Comparison of ENCODE assay signal across 31 cellular contexts in genomic region chr4:95129036-95129435, GRCh38.
DNase-seq lines count a peak whose midpoint lies in the region; ATAC-seq and TF ChIP-seq lines count a peak whose summit lies in the region.
"Had no signal": no experiment of that assay in that cellular context is flagged by ENCODE, and none has a peak within 500 bp of the region (broad histone marks: within the 10 kb centered on the region; RNA-seq: fewer than 3 reads in every experiment).

No MANE protein-coding gene starts in this region.

- H2AK9ac ChIP-seq in IMR-90 (replicated peaks; ENCODE audit: low read depth, low read length, poor library complexity): no peak overlapping the region

- CTCF ChIA-PET in IMR-90 (lab: Yijun Ruan, JAX): interaction anchor here (0.6 kb wide), 1 partner anchor 15 kb away, joined by 3 read pairs; no protein-coding TSS in a partner anchor
- CTCF ChIA-PET in OCI-LY7 (lab: Charles Lee; ENCODE audit: unreplicated experiment): no interaction called here

- H3K4me1 ChIP-seq in IMR-90 (ENCODE audit: control insufficient read depth, insufficient read depth, low read length) (peaks cover 3% of the 10 kb centered on the region), smooth muscle cell (ENCODE audit: low read depth) (peaks cover 11% of the 10 kb centered on the region), OCI-LY7 (ENCODE audit: insufficient read depth, low read length, poor library complexity, severe bottlenecking) (no peaks in the 10 kb centered on the region)
- H3K4me1 ChIP-seq: Caco-2, prostate gland, sigmoid colon had no signal

- H3K36me3 ChIP-seq in IMR-90 (ENCODE audit: control insufficient read depth, insufficient read depth, low read length): no peaks in the 10 kb centered on the region
- no peaks in the 10 kb centered on the region for H3K36me3 ChIP-seq in smooth muscle cell (ENCODE audit: low read depth)
- H3K36me3 ChIP-seq in OCI-LY7 (ENCODE audit: insufficient read depth, low read length): no peaks in the 10 kb centered on the region
- H3K36me3 ChIP-seq: heart right ventricle, neutrophil, prostate gland, sigmoid colon had no signal

- H3K23ac ChIP-seq in IMR-90 (ENCODE audit: low read depth, low read length): 0 out of 2 replicates have a peak overlapping the region, but pooled peaks have one; percentile 44

- no peak overlapping the region for H3K4me3 ChIP-seq in IMR-90 (ENCODE audit: insufficient read depth, low read depth, low read length)
- no peak overlapping the region for H3K4me3 ChIP-seq in fibroblast of pulmonary artery (replicated peaks; ENCODE audit: low read depth, low read length)
- no peak overlapping the region for H3K4me3 ChIP-seq in smooth muscle cell
- H3K4me3 ChIP-seq in OCI-LY7 (ENCODE audit: low read depth, low read length, poor library complexity, severe bottlenecking): no peak overlapping the region
- H3K4me3 ChIP-seq: coronary artery, heart right ventricle, prostate gland, sigmoid colon had no signal

- no peak overlapping the region for H4K91ac ChIP-seq in IMR-90 (ENCODE audit: insufficient read depth, low read depth, low read length)

- no peak overlapping the region for H2AFZ ChIP-seq in IMR-90 (replicated peaks; ENCODE audit: low read length, poor library complexity)
- H2AFZ ChIP-seq in smooth muscle cell (ENCODE audit: low read depth): peak overlapping the region; percentile 72
- no peak overlapping the region for H2AFZ ChIP-seq in OCI-LY7 (ENCODE audit: low read length)

- BruUV-seq in IMR-90 (replicated peaks; lab: Mats Ljungman, UMichigan) (no TSS peak), OCI-LY7 (replicated peaks; lab: Mats Ljungman, UMichigan) (no TSS peak)

- H3K27ac ChIP-seq in IMR-90 (ENCODE audit: insufficient read depth, low read length): no peak overlapping the region
- peak overlapping the region; percentile 99 for H3K27ac ChIP-seq in smooth muscle cell (ENCODE audit: low read depth)
- H3K27ac ChIP-seq in OCI-LY7 (ENCODE audit: low read depth, low read length, poor library complexity, severe bottlenecking): no peak overlapping the region
- H3K27ac ChIP-seq: HL-60, neutrophil, prostate gland, sigmoid colon had no signal

- no peak overlapping the region for H4K8ac ChIP-seq in IMR-90 (ENCODE audit: low read depth in 2 of 2, low read length in 2 of 2)

- POLR2A ChIA-PET in IMR-90 (lab: Charles Lee; ENCODE audit: unreplicated experiment) (no interaction called here), OCI-LY7 (lab: Charles Lee) (no interaction called here)

- H3K27me3 ChIP-seq in IMR-90 (ENCODE audit: control insufficient read depth, insufficient read depth, low read length) (no peaks in the 10 kb centered on the region), smooth muscle cell (ENCODE audit: low read depth) (no peaks in the 10 kb centered on the region)
- H3K27me3 ChIP-seq: heart right ventricle, neutrophil, sigmoid colon had no signal

- no peak overlapping the region for H3K4ac ChIP-seq in IMR-90 (ENCODE audit: low read depth, low read length)

- no peak overlapping the region for H2BK5ac ChIP-seq in IMR-90 (ENCODE audit: low read depth, low read length, poor library complexity, severe bottlenecking)

- intact Hi-C loops in IMR-90 (cut with micrococcal nuclease): no loop called here
- intact Hi-C loops in OCI-LY7 (cut with micrococcal nuclease; ENCODE audit: unreplicated experiment): no loop called here

- DNase-seq in IMR-90: no peak
- peak; percentile 21 for DNase-seq in astrocyte of the hippocampus (ENCODE audit: low read depth, low spot score)
- DNase-seq in fibroblast of pulmonary artery (ENCODE audit: low read depth): peak; percentile 23
- no peak for DNase-seq in smooth muscle cell (lab: John Stamatoyannopoulos, UW; ENCODE audit: unreplicated experiment)
- DNase-seq in OCI-LY7 (ENCODE audit: low spot score): no peak
- no peak for DNase-seq in NCI-H510A (lab: John Stamatoyannopoulos, UW)
- DNase-seq: activated CD4-positive, alpha-beta memory T cell treated with anti-CD3 and anti-CD28 coated beads, Interleukin-2, amount 10 ng/mL, durations not matched to agents 7 days and 5 days; activated CD4-positive, alpha-beta T cell treated with anti-CD3 and anti-CD28 coated beads for 1 hour; activated naive CD4-positive, alpha-beta T cell treated with anti-CD3 and anti-CD28 coated beads, Interleukin-2, amount 10 ng/mL, durations not matched to agents 7 days and 5 days; Caco-2; DMS79 treated with DMSO at 0.1 percent for 48 hours; effector memory CD8-positive, alpha-beta T cell; foreskin melanocyte; GF-D8; heart right ventricle; kidney; MM.1S; naive thymus-derived CD4-positive, alpha-beta T cell; NCI-H1105 treated with DMSO at 0.1 percent for 48 hours; NCI-H2029; NCI-H526; NK-92 treated with Interleukin-12 subunit alpha and Interleukin-12 subunit beta, amount 100 ng/mL, for 24 hours; PC-3; SHP77; sigmoid colon had no signal

- ATAC-seq in IMR-90 (ENCODE audit: low read depth): no peak
- no peak for ATAC-seq in HG03039 (IDR thresholded peaks at IDR 0.05; ENCODE audit: unreplicated experiment)
- ATAC-seq: effector memory CD8-positive, alpha-beta T cell; stimulated activated memory B cell treated with anti-CD40 and anti-IgM and Interleukin-4, amounts not matched to agents 10 μg/mL and 1 μg/mL and 100 μg/mL, for 72 hours had no signal

- no peak overlapping the region; the same call in 1 of the 2 replicates for H2BK20ac ChIP-seq in IMR-90 (ENCODE audit: low read depth, low read length)

- in situ Hi-C loops in IMR-90 (cut with MboI; ENCODE audit: low sequenced_read_pairs): no loop called here

- H3F3A ChIP-seq in smooth muscle cell (ENCODE audit: low read depth): peaks cover 10% of the 10 kb centered on the region

- H3K9ac ChIP-seq in IMR-90 (ENCODE audit: low read depth, low read length) (no peak overlapping the region), smooth muscle cell (ENCODE audit: low read depth) (peak overlapping the region; percentile 83)

- H3K9me1 ChIP-seq in IMR-90 (ENCODE audit: insufficient read depth, low read length): peaks cover 3% of the 10 kb centered on the region; the same call in 1 of the 2 replicates

- no peak overlapping the region for H3K56ac ChIP-seq in IMR-90 (ENCODE audit: extremely low read depth, insufficient read depth, low read length)

- H3K4me2 ChIP-seq in IMR-90 (ENCODE audit: low read depth, low read length) (no peak overlapping the region), smooth muscle cell (peak overlapping the region; percentile 82), OCI-LY7 (ENCODE audit: low read length) (no peak overlapping the region)

- no peak overlapping the region for H2BK15ac ChIP-seq in IMR-90 (ENCODE audit: low read depth, low read length)

- no peaks in the 10 kb centered on the region for H3K79me1 ChIP-seq in IMR-90 (ENCODE audit: low read depth in 1 of 2, low read length in 2 of 2)

- no CpG with 5 or more reads among the region's 4 CpGs for WGBS in IMR-90 (ENCODE audit: extremely low coverage in 2 of 2, insufficient read length in 1 of 2), 2 experiments
- 62% methylated on average over 4 of the region's 4 CpGs for WGBS in smooth muscle cell (ENCODE audit: low lambda C conversion rate)

- H3K18ac ChIP-seq in IMR-90 (ENCODE audit: low read depth, low read length): no peak overlapping the region

- dilution Hi-C loops in IMR-90 (cut with HindIII; ENCODE audit: low sequenced_read_pairs, unreplicated experiment): no loop called here

- TF ChIP-seq CTCF in IMR-90 (conservative IDR thresholded peaks at IDR 0.05; ENCODE audit: low read depth, low read length) (no peak), fibroblast of pulmonary artery (IDR thresholded peaks at IDR 0.05; ENCODE audit: low read length, missing control alignments) (no peak), smooth muscle cell (IDR thresholded peaks at IDR 0.05; ENCODE audit: borderline replicate concordance, insufficient read depth, poor library complexity, severe bottlenecking) (no peak), OCI-LY7 (conservative IDR thresholded peaks at IDR 0.05; ENCODE audit: low read length) (no peak)

- TF ChIP-seq RAD21 in IMR-90 (IDR thresholded peaks at IDR 0.05; ENCODE audit: low read length): no peak

- no peak overlapping the region for H2BK120ac ChIP-seq in IMR-90 (ENCODE audit: low read depth, low read length)

- H3K79me2 ChIP-seq in smooth muscle cell (ENCODE audit: low read depth): no peaks in the 10 kb centered on the region
- no peaks in the 10 kb centered on the region for H3K79me2 ChIP-seq in OCI-LY7 (ENCODE audit: insufficient read depth, low read depth, low read length)

- no peak for TF ChIP-seq POLR2A in IMR-90 (IDR thresholded peaks at IDR 0.05; ENCODE audit: low read depth, low read length)

- H3K14ac ChIP-seq in IMR-90 (replicated peaks; ENCODE audit: low read depth, low read length): no peak overlapping the region

- peak overlapping the region; percentile 58; the same call in 1 of the 2 replicates for H2AK5ac ChIP-seq in IMR-90 (ENCODE audit: low read depth, low read length)

- H4K20me1 ChIP-seq in IMR-90 (ENCODE audit: insufficient read depth, low read length) (no peaks in the 10 kb centered on the region; the same call in 1 of the 2 replicates), smooth muscle cell (ENCODE audit: low read depth) (no peaks in the 10 kb centered on the region), OCI-LY7 (ENCODE audit: insufficient read depth, low read length) (no peaks in the 10 kb centered on the region)

- no peaks in the 10 kb centered on the region for H3K9me2 ChIP-seq in OCI-LY7 (ENCODE audit: insufficient read depth, low read length)

- H3K9me3 ChIP-seq in IMR-90 (ENCODE audit: control insufficient read depth, insufficient read depth, low read length): no peaks in the 10 kb centered on the region
- H3K9me3 ChIP-seq in smooth muscle cell (replicated peaks; ENCODE audit: low read depth): no peaks in the 10 kb centered on the region
- no peaks in the 10 kb centered on the region for H3K9me3 ChIP-seq in OCI-LY7 (ENCODE audit: low read length)
- H3K9me3 ChIP-seq: Caco-2, neutrophil, prostate gland, sigmoid colon had no signal

- no peak overlapping the region for H4K5ac ChIP-seq in IMR-90 (ENCODE audit: low read depth, low read length)

TF ChIP-seq in IMR-90, 13 proteins besides CTCF, POLR2A, EP300 and RAD21 (continues in another document):
- TF ChIP-seq MAZ (IDR thresholded peaks at IDR 0.05; ENCODE audit: borderline replicate concordance, low read depth, low read length): no peak
- TF ChIP-seq RCOR1 (IDR thresholded peaks at IDR 0.05; ENCODE audit: insufficient replicate concordance, low read length): no peak
- TF ChIP-seq MAFK (IDR thresholded peaks at IDR 0.05; ENCODE audit: low read depth, low read length): no peak
- no peak for TF ChIP-seq MXI1 (IDR thresholded peaks at IDR 0.05; ENCODE audit: borderline replicate concordance, low read depth, low read length)
- no peak for TF ChIP-seq USF2 (IDR thresholded peaks at IDR 0.05; ENCODE audit: low read depth, low read length)
- no peak for TF ChIP-seq RFX5 (IDR thresholded peaks at IDR 0.05; ENCODE audit: low read depth, low read length)
- TF ChIP-seq FOS (IDR thresholded peaks at IDR 0.05; ENCODE audit: low read depth, low read length): no peak

Comparison
In these comparisons a context has a peak if more than half of its experiments do, and no peak if none do; other contexts are left out.
1. DNase-seq: peak in astrocyte of the hippocampus (single experiment) and fibroblast of pulmonary artery (single experiment); none in IMR-90 (single experiment), smooth muscle cell (single experiment), OCI-LY7 (single experiment) and NCI-H510A (single experiment).